ENCODE assay signal across 25 cellular contexts in the genomic region with DNA sequence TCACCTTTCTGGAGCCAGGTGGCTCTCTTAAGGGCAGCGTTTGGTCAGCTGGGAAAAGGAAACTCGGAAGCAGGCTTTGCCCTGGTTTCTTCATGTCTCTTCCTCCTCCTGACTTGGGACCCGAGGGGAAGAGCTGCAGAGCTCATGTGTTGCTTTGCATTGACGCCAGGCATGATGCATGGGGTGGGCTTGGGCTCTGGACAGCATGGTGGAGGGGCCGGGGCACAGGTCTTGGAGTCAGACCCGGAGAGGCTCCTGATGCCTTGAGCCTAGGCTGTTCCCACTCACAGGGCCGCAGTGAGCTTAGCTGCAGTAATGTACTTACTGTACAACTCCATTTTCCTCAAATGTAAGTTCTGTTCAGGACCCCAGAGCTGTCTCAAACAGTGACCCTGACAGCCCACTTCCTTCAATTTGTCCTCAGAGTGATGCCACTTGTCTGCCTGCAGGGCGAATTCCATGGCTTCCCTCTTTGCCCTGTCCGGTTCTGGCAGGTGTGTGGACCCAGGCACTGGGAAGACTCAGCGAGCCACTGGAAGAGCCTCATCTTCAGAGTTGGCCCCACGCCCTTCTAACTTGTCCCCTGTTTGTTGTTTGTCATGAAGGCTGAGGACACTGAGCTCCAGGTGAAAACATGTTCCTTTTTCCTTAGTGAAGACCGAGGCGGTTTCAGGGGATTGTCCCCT. TPM values are rescaled to one million over a fixed set of nuclear protein-coding genes. Genes with fewer than 3 reads are reported as not detected.
"Had no signal": no experiment of that assay in that cellular context is flagged by ENCODE, and none has a peak within 500 bp of the region (broad histone marks: within the 10 kb centered on the region; RNA-seq: fewer than 3 reads in every experiment).

No MANE protein-coding gene starts in this region.

- ATAC-seq: activated CD4-positive, CD25-positive, alpha-beta regulatory T cell treated with anti-CD3 and anti-CD28 coated beads, Interleukin-2, amount 50 U/mL, for 24 hours; activated CD8-positive, alpha-beta T cell treated with anti-CD3 and anti-CD28 coated beads for 36 hours; body of pancreas; Panc1 had no signal

- H3K9me3 Mint-ChIP-seq: activated CD8-positive, alpha-beta T cell treated with anti-CD3 and anti-CD28 coated beads for 36 hours; T-helper 1 cell treated with Interleukin-12 subunit alpha and Interleukin-12 subunit beta and Interleukin-4 antibody, amounts not matched to agents 30 μg/mL and 1 μg/mL, for 36 hours had no signal

- H3K4me3 Mint-ChIP-seq: activated CD8-positive, alpha-beta T cell treated with anti-CD3 and anti-CD28 coated beads for 36 hours; T-helper 1 cell treated with Interleukin-12 subunit alpha and Interleukin-12 subunit beta and Interleukin-4 antibody, amounts not matched to agents 30 μg/mL and 1 μg/mL, for 36 hours had no signal

- H3K27ac ChIP-seq: ascending aorta, body of pancreas, RWPE1, SJCRH30 had no signal

- H3K27me3 Mint-ChIP-seq: activated CD8-positive, alpha-beta T cell treated with anti-CD3 and anti-CD28 coated beads for 36 hours had no signal

- H3K4me1 ChIP-seq: ascending aorta had no signal

- DNase-seq: activated CD4-positive, alpha-beta T cell treated with anti-CD3 and anti-CD28 coated beads for 4 hours; activated CD8-positive, alpha-beta memory T cell treated with anti-CD3 and anti-CD28 coated beads, Interleukin-2, amount 50 U/mL, for 4 hours; activated CD8-positive, alpha-beta T cell treated with anti-CD3 and anti-CD28 coated beads for 36 hours; activated naive CD4-positive, alpha-beta T cell treated with anti-CD3 and anti-CD28 coated beads, Interleukin-2, amount 50 U/mL, for 16 hours; central memory CD4-positive, alpha-beta T cell; Karpas-422; MM.1S; NCI-H1105; NCI-H1436; NCI-H1694 treated with DMSO at 0.1 percent for 48 hours; NCI-H2029 treated with DMSO at 0.1 percent for 48 hours; NCI-H345; NCI-H510A; NCI-H526 treated with DMSO at 0.1 percent for 48 hours; NK-92 treated with Interleukin-12 subunit alpha and Interleukin-12 subunit beta, amount 100 ng/mL, for 24 hours; OCI-M1; Right ventricle myocardium superior; SJCRH30; SK-N-SH had no signal

- H3K9ac ChIP-seq: SK-N-SH had no signal

- H3K9me3 ChIP-seq: ascending aorta, body of pancreas, SJCRH30, SK-N-SH had no signal

- H3K27me3 ChIP-seq: ascending aorta, body of pancreas, SJCRH30 had no signal

- H3K27ac Mint-ChIP-seq: activated CD8-positive, alpha-beta T cell treated with anti-CD3 and anti-CD28 coated beads for 36 hours; T-helper 1 cell treated with Interleukin-12 subunit alpha and Interleukin-12 subunit beta and Interleukin-4 antibody, amounts not matched to agents 30 μg/mL and 1 μg/mL, for 36 hours had no signal

- H3K4me3 ChIP-seq: ascending aorta, body of pancreas, SJCRH30 had no signal

RNA-seq across cellular contexts. Expression of a gene that starts 50.2 kb away (rescaled TPM):
- total RNA-seq: SJCRH30 had no signal
